In the genomic region with DNA sequence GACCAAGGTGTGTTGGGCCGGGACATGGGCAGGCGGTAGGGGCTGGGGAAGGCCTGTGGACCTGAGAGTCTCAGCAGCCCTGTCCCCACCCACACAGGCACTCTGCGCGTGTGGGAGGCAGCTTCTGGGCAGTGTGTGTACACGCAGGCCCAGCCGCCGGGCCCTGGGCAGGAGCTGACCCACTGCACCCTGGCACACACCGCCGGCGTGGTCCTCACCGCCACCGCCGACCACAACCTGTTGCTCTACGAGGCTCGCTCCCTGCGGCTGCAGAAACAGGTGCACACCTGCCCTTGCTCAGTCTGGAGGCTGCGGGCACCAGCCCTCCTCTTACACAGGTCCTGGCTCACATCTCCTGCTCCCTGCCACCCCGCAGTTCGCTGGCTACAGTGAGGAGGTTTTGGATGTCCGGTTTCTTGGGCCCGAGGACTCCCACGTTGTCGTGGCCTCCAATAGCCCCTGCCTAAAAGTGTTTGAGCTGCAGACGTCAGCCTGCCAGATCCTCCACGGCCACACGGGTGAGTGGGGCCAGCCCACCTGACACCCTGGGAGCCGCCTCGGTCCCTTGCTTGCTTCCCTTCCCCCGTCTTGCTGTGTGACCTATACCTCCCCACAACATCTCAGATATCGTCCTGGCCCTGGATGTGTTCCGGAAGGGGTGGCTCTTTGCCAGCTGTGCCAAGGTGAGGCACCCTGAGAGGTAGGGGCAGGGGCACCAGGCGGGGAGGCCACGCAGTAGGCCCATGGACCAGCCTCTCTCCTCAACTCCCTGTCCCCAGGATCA, we compare ENCODE assay signal across 30 cellular contexts. TPM values are rescaled to one million over a fixed set of nuclear protein-coding genes. Genes with fewer than 3 reads are reported as not detected.
A peak's percentile ranks its signal among the peaks of the same experiment; 100 is the strongest.
DNase-seq lines count a peak whose midpoint lies in the region; ATAC-seq and TF ChIP-seq lines count a peak whose summit lies in the region.
"Had no signal": no experiment of that assay in that cellular context is flagged by ENCODE, and none has a peak within 500 bp of the region (broad histone marks: within the 10 kb centered on the region; RNA-seq: fewer than 3 reads in every experiment).

No MANE protein-coding gene starts in this region.

- no peak for TF ChIP-seq CTCF in HEK293 (tag by site-specific recombination; IDR thresholded peaks at IDR 0.05)
- no peak for TF ChIP-seq CTCF in lower lobe of right lung (IDR thresholded peaks at IDR 0.05)
- TF ChIP-seq CTCF in osteoblast (IDR thresholded peaks at IDR 0.05; ENCODE audit: extremely low read depth, low read depth, low read length) = no peak
- no peak for TF ChIP-seq CTCF in GM23338 (conservative IDR thresholded peaks at IDR 0.05; ENCODE audit: low read depth in 2 of 2)

- H3K36me3 Mint-ChIP-seq in activated T-helper 1 cell treated with anti-CD3 and anti-CD28 coated beads, Interleukin-12 subunit alpha, Interleukin-12 subunit beta, Interleukin-2, Interleukin-4 antibody, amounts not matched to agents 30 ng/mL and 10 ng/mL and 1 ng/mL, durations not matched to agents 14 hours and 24 hours and 36 hours (ENCODE audit: low read depth) = peaks cover 21% of the 10 kb centered on the region
- H3K36me3 Mint-ChIP-seq in activated CD4-positive, alpha-beta T cell treated with anti-CD3 and anti-CD28 coated beads, Interleukin-2, amount 10 ng/mL, durations not matched to agents 24 days and 14 days (ENCODE audit: low read depth) = peaks cover 32% of the 10 kb centered on the region
- H3K36me3 Mint-ChIP-seq in GM23338 (ENCODE audit: low read depth) = peaks cover 16% of the 10 kb centered on the region

- no peak overlapping the region for H3K27ac Mint-ChIP-seq in activated T-helper 1 cell treated with anti-CD3 and anti-CD28 coated beads, Interleukin-12 subunit alpha, Interleukin-12 subunit beta, Interleukin-2, Interleukin-4 antibody, amounts not matched to agents 30 ng/mL and 10 ng/mL and 1 ng/mL, durations not matched to agents 14 hours and 24 hours and 36 hours
- no peak overlapping the region for H3K27ac Mint-ChIP-seq in activated CD4-positive, alpha-beta T cell treated with anti-CD3 and anti-CD28 coated beads, Interleukin-2, amount 10 ng/mL, durations not matched to agents 24 days and 14 days
- no peak overlapping the region for H3K27ac Mint-ChIP-seq in GM23338
- H3K27ac Mint-ChIP-seq: CD8-positive, alpha-beta T cell; H9 had no signal

- H3K36me3 ChIP-seq in HEK293 (ENCODE audit: control insufficient read depth in 2 of 2, insufficient read depth in 1 of 2, low read length in 2 of 2) (peaks cover 0 to 59% of the 10 kb centered on the region in 2 experiments; a peak in 1 of 3 replicates), lower lobe of right lung (peaks cover 45% of the 10 kb centered on the region), osteoblast (ENCODE audit: insufficient read depth, low read length) (peaks cover 26% of the 10 kb centered on the region), GM23338 (ENCODE audit: insufficient read depth) (no peaks in the 10 kb centered on the region)

- H4K20me1 ChIP-seq in osteoblast (ENCODE audit: insufficient read depth, low read length) = peaks cover 15% of the 10 kb centered on the region
- H4K20me1 ChIP-seq in GM23338 (replicated peaks; ENCODE audit: insufficient read depth) = no peaks in the 10 kb centered on the region; the same call in none of the 2 replicates

- H3K27me3 ChIP-seq in lower lobe of right lung (ENCODE audit: low read depth) = peaks cover 22% of the 10 kb centered on the region
- H3K27me3 ChIP-seq in osteoblast (ENCODE audit: insufficient read depth, low read length) = peaks cover 13% of the 10 kb centered on the region
- peaks cover 10% of the 10 kb centered on the region for H3K27me3 ChIP-seq in GM23338 (ENCODE audit: insufficient read depth)

- peaks cover 7% of the 10 kb centered on the region for H3K27me3 Mint-ChIP-seq in activated T-helper 1 cell treated with anti-CD3 and anti-CD28 coated beads, Interleukin-12 subunit alpha, Interleukin-12 subunit beta, Interleukin-2, Interleukin-4 antibody, amounts not matched to agents 30 ng/mL and 10 ng/mL and 1 ng/mL, durations not matched to agents 14 hours and 24 hours and 36 hours (ENCODE audit: insufficient read depth)
- peaks cover 2% of the 10 kb centered on the region for H3K27me3 Mint-ChIP-seq in activated CD4-positive, alpha-beta T cell treated with anti-CD3 and anti-CD28 coated beads, Interleukin-2, amount 10 ng/mL, durations not matched to agents 24 days and 14 days
- H3K27me3 Mint-ChIP-seq in GM23338 (ENCODE audit: insufficient read depth, low read depth, poor library complexity) = peaks cover 26% of the 10 kb centered on the region

- H3K9me3 ChIP-seq in HEK293 (ENCODE audit: control insufficient read depth, insufficient read depth, low read depth, low read length) (no peaks in the 10 kb centered on the region), lower lobe of right lung (no peaks in the 10 kb centered on the region), osteoblast (ENCODE audit: low read depth, low read length) (no peaks in the 10 kb centered on the region)
- H3K9me3 ChIP-seq: A549; BLaER1 treated with 17β-estradiol and CSF1 and Interleukin-3, amounts not matched to agents 10 nM and 100 nM; Caco-2; SJSA1 had no signal

- H3K4me3 ChIP-seq in HEK293 (ENCODE audit: low read depth, low read length) (no peak overlapping the region), lower lobe of right lung (no peak overlapping the region), osteoblast (ENCODE audit: insufficient read depth, low read length) (no peak overlapping the region), GM23338 (no peak overlapping the region)
- H3K4me3 ChIP-seq: A549; BLaER1 treated with 17β-estradiol and CSF1 and Interleukin-3, amounts not matched to agents 10 nM and 100 nM; GM23248; SJSA1 had no signal

- H3F3A ChIP-seq in GM23338 (replicated peaks; ENCODE audit: low read depth) = peaks cover 13% of the 10 kb centered on the region; the same call in 1 of the 2 replicates

- no peak for DNase-seq in activated T-helper 1 cell treated with anti-CD3 and anti-CD28 coated beads, Interleukin-12 subunit alpha, Interleukin-12 subunit beta, Interleukin-2, Interleukin-4 antibody, amounts not matched to agents 30 ng/mL and 10 ng/mL and 1 ng/mL, durations not matched to agents 14 hours and 24 hours and 36 hours (ENCODE audit: low spot score)
- peak; percentile 46 for DNase-seq in lower lobe of right lung
- peak; percentile 55 for DNase-seq in osteoblast (ENCODE audit: insufficient read length, low spot score, missing footprints)
- no peak for DNase-seq in activated CD4-positive, alpha-beta T cell treated with anti-CD3 and anti-CD28 coated beads, Interleukin-2, amount 10 ng/mL, durations not matched to agents 24 days and 14 days
- no peak for DNase-seq in GM23338 (ENCODE audit: low spot score)
- DNase-seq: AML-193; Caco-2; DMS 273 treated with DMSO at 0.1 percent for 48 hours; DMS79; EL; GDM1; GM23248; H9; Karpas-422; NCI-H1092 treated with DMSO at 0.1 percent for 48 hours; NCI-H1436 treated with DMSO at 0.1 percent for 48 hours; NCI-H1930; NCI-H2107; NCI-H446; NCI-H526; NCI-H82; NK-92 treated with Interleukin-12 subunit alpha and Interleukin-12 subunit beta, amount 100 ng/mL, for 24 hours; PC-3 had no signal

- H3K9me3 Mint-ChIP-seq in activated T-helper 1 cell treated with anti-CD3 and anti-CD28 coated beads, Interleukin-12 subunit alpha, Interleukin-12 subunit beta, Interleukin-2, Interleukin-4 antibody, amounts not matched to agents 30 ng/mL and 10 ng/mL and 1 ng/mL, durations not matched to agents 14 hours and 24 hours and 36 hours = no peaks in the 10 kb centered on the region
- H3K9me3 Mint-ChIP-seq in activated CD4-positive, alpha-beta T cell treated with anti-CD3 and anti-CD28 coated beads, Interleukin-2, amount 10 ng/mL, durations not matched to agents 24 days and 14 days = no peaks in the 10 kb centered on the region
- H3K9me3 Mint-ChIP-seq in GM23338 = peaks cover 3% of the 10 kb centered on the region; the same call in 1 of the 3 replicates
- H3K9me3 Mint-ChIP-seq: CD8-positive, alpha-beta T cell; H9 had no signal

- peak overlapping the region; percentile 9 for H3K4me3 Mint-ChIP-seq in activated T-helper 1 cell treated with anti-CD3 and anti-CD28 coated beads, Interleukin-12 subunit alpha, Interleukin-12 subunit beta, Interleukin-2, Interleukin-4 antibody, amounts not matched to agents 30 ng/mL and 10 ng/mL and 1 ng/mL, durations not matched to agents 14 hours and 24 hours and 36 hours
- H3K4me3 Mint-ChIP-seq in activated CD4-positive, alpha-beta T cell treated with anti-CD3 and anti-CD28 coated beads, Interleukin-2, amount 10 ng/mL, durations not matched to agents 24 days and 14 days = no peak overlapping the region
- no peak overlapping the region; the same call in 2 of the 3 replicates for H3K4me3 Mint-ChIP-seq in GM23338
- H3K4me3 Mint-ChIP-seq: CD8-positive, alpha-beta T cell had no signal

- peaks cover 19% of the 10 kb centered on the region for H3K4me1 Mint-ChIP-seq in activated T-helper 1 cell treated with anti-CD3 and anti-CD28 coated beads, Interleukin-12 subunit alpha, Interleukin-12 subunit beta, Interleukin-2, Interleukin-4 antibody, amounts not matched to agents 30 ng/mL and 10 ng/mL and 1 ng/mL, durations not matched to agents 14 hours and 24 hours and 36 hours (ENCODE audit: low read depth)
- H3K4me1 Mint-ChIP-seq in activated CD4-positive, alpha-beta T cell treated with anti-CD3 and anti-CD28 coated beads, Interleukin-2, amount 10 ng/mL, durations not matched to agents 24 days and 14 days = peaks cover 16% of the 10 kb centered on the region
- H3K4me1 Mint-ChIP-seq in GM23338 = peaks cover 15% of the 10 kb centered on the region

- no peak overlapping the region for H2AFZ ChIP-seq in osteoblast (ENCODE audit: low read length)
- H2AFZ ChIP-seq in GM23338 = no peak overlapping the region
- H2AFZ ChIP-seq: GM23248 had no signal

- intact Hi-C loops in activated T-helper 1 cell treated with anti-CD3 and anti-CD28 coated beads, Interleukin-12 subunit alpha, Interleukin-12 subunit beta, Interleukin-2, Interleukin-4 antibody, amounts not matched to agents 30 ng/mL and 10 ng/mL and 1 ng/mL, durations not matched to agents 14 hours and 24 hours and 36 hours (cut with micrococcal nuclease) = no loop called here
- intact Hi-C loops in lower lobe of right lung (cut with DNase I) = no loop called here
- intact Hi-C loops in activated CD4-positive, alpha-beta T cell treated with anti-CD3 and anti-CD28 coated beads, Interleukin-2, amount 10 ng/mL, durations not matched to agents 24 days and 14 days (cut with micrococcal nuclease) = no loop called here

- H3K4me1 ChIP-seq in HEK293 (ENCODE audit: control insufficient read depth, insufficient read depth, low read length) (no peaks in the 10 kb centered on the region), lower lobe of right lung (peaks cover 37% of the 10 kb centered on the region), osteoblast (ENCODE audit: insufficient read depth, low read length) (peaks cover 10% of the 10 kb centered on the region), GM23338 (ENCODE audit: insufficient read depth) (peaks cover 18% of the 10 kb centered on the region)
- H3K4me1 ChIP-seq: Caco-2 had no signal

- H3K27ac ChIP-seq in HEK293 (ENCODE audit: extremely low read depth, low read depth, low read length) = no peak overlapping the region
- no peak overlapping the region for H3K27ac ChIP-seq in lower lobe of right lung
- no peak overlapping the region for H3K27ac ChIP-seq in osteoblast (ENCODE audit: low read depth, low read length)
- H3K27ac ChIP-seq in GM23338 (ENCODE audit: low read depth) = no peak overlapping the region
- H3K27ac ChIP-seq: A549; BLaER1 treated with 17β-estradiol and CSF1 and Interleukin-3, amounts not matched to agents 10 nM and 100 nM; GM23248; SJSA1 had no signal

- H3K4me2 ChIP-seq in osteoblast (ENCODE audit: insufficient read depth, low read length) (no peak overlapping the region), GM23338 (no peak overlapping the region)
- H3K4me2 ChIP-seq: A549; BLaER1 treated with 17β-estradiol and CSF1 and Interleukin-3, amounts not matched to agents 10 nM and 100 nM had no signal

- ATAC-seq in lower lobe of right lung (no peak), GM19455 (IDR thresholded peaks at IDR 0.05; ENCODE audit: unreplicated experiment) (no peak), GM23338 (no peak)
- ATAC-seq: A549; CD8-positive, alpha-beta T cell; PC-3; Right ventricle myocardium inferior had no signal

- H3K79me2 ChIP-seq in osteoblast (ENCODE audit: insufficient read depth, low read length) = peaks cover 26% of the 10 kb centered on the region
- peaks cover 21% of the 10 kb centered on the region for H3K79me2 ChIP-seq in GM23338 (replicated peaks; ENCODE audit: insufficient read depth)

- no peaks in the 10 kb centered on the region for H3K9me2 ChIP-seq in GM23338 (ENCODE audit: insufficient read depth)

- CTCF ChIA-PET in HEK293 (lab: Yijun Ruan, JAX) = interaction anchor here (0.5 kb wide), 1 partner anchor 7 kb away, joined by 4 read pairs; no protein-coding TSS in a partner anchor

- POLR2A ChIA-PET in HEK293 (lab: Yijun Ruan, JAX) = interaction anchor here (1.2 to 10.1 kb wide), 2 partner anchors 10 to 180 kb away, joined by 4 to 76 read pairs; partner anchors contain the start of genes RPS2 and TRAF7

RNA-seq across cellular contexts. Expression of gene TBL3, which starts 3.8 kb away (rescaled TPM):
- 84.9 and 87.3 TPM in 2 replicates for total RNA-seq in activated T-helper 1 cell treated with anti-CD3 and anti-CD28 coated beads, Interleukin-12 subunit alpha, Interleukin-12 subunit beta, Interleukin-2, Interleukin-4 antibody, amounts not matched to agents 30 ng/mL and 10 ng/mL and 1 ng/mL, durations not matched to agents 14 hours and 24 hours and 36 hours
- total RNA-seq in lower lobe of right lung (25.6 TPM), osteoblast (22.4 and 26.1 TPM in 2 replicates)
- 81.4 and 87.5 TPM in 2 replicates for total RNA-seq in activated CD4-positive, alpha-beta T cell treated with anti-CD3 and anti-CD28 coated beads, Interleukin-2, amount 10 ng/mL, durations not matched to agents 24 days and 14 days
- 122 and 157 TPM in 2 replicates for total RNA-seq in GM23338 (2014; rRNA removed; shearing (Covaris generic))
- 67.0 and 68.8 TPM in 2 replicates for polyA plus RNA-seq in GM23338 (2016; fragmentation: Nextera tagmentation; extraction: Ambion mirVana)

RNA-seq across cellular contexts. Expression of gene NOXO1, which starts 5.6 kb away (rescaled TPM):
- 0.24 TPM in 1 of 2 replicates, not detected in the other for total RNA-seq in activated T-helper 1 cell treated with anti-CD3 and anti-CD28 coated beads, Interleukin-12 subunit alpha, Interleukin-12 subunit beta, Interleukin-2, Interleukin-4 antibody, amounts not matched to agents 30 ng/mL and 10 ng/mL and 1 ng/mL, durations not matched to agents 14 hours and 24 hours and 36 hours
- 1.7 TPM for total RNA-seq in lower lobe of right lung
- under 0.01 and 0.29 TPM in 2 replicates for total RNA-seq in osteoblast
- 0.56 TPM in 1 of 2 replicates, not detected in the other for total RNA-seq in activated CD4-positive, alpha-beta T cell treated with anti-CD3 and anti-CD28 coated beads, Interleukin-2, amount 10 ng/mL, durations not matched to agents 24 days and 14 days
- 1.2 and 2.0 TPM in 2 replicates for total RNA-seq in GM23338 (2014; rRNA removed; shearing (Covaris generic))
- polyA plus RNA-seq in GM23338 (2016; fragmentation: Nextera tagmentation; extraction: Ambion mirVana) = 2.0 and 2.6 TPM in 2 replicates
- total RNA-seq: GM23248 had no signal

RNA-seq across cellular contexts. Expression of gene GFER, which starts 8.4 kb away (rescaled TPM):
- 46.2 and 54.0 TPM in 2 replicates for total RNA-seq in activated T-helper 1 cell treated with anti-CD3 and anti-CD28 coated beads, Interleukin-12 subunit alpha, Interleukin-12 subunit beta, Interleukin-2, Interleukin-4 antibody, amounts not matched to agents 30 ng/mL and 10 ng/mL and 1 ng/mL, durations not matched to agents 14 hours and 24 hours and 36 hours
- total RNA-seq in lower lobe of right lung = 24.7 TPM
- total RNA-seq in osteoblast = 8.7 and 12.1 TPM in 2 replicates
- total RNA-seq in activated CD4-positive, alpha-beta T cell treated with anti-CD3 and anti-CD28 coated beads, Interleukin-2, amount 10 ng/mL, durations not matched to agents 24 days and 14 days = 41.6 and 42.8 TPM in 2 replicates
- total RNA-seq in GM23338 (2014; rRNA removed; shearing (Covaris generic)) = 40.1 and 53.2 TPM in 2 replicates
- 64.5 and 68.5 TPM in 2 replicates for polyA plus RNA-seq in GM23338 (2016; fragmentation: Nextera tagmentation; extraction: Ambion mirVana)

RNA-seq across cellular contexts. Expression of gene RNF151, which starts 9.0 kb away (rescaled TPM):
- total RNA-seq in activated T-helper 1 cell treated with anti-CD3 and anti-CD28 coated beads, Interleukin-12 subunit alpha, Interleukin-12 subunit beta, Interleukin-2, Interleukin-4 antibody, amounts not matched to agents 30 ng/mL and 10 ng/mL and 1 ng/mL, durations not matched to agents 14 hours and 24 hours and 36 hours = 0.70 and 0.93 TPM in 2 replicates
- total RNA-seq in lower lobe of right lung = not detected
- 0.36 TPM in 1 of 2 replicates, not detected in the other for total RNA-seq in osteoblast
- total RNA-seq in activated CD4-positive, alpha-beta T cell treated with anti-CD3 and anti-CD28 coated beads, Interleukin-2, amount 10 ng/mL, durations not matched to agents 24 days and 14 days = 0.57 TPM in 1 of 2 replicates, not detected in the other
- not detected in 2 replicates for total RNA-seq in GM23338 (2014; rRNA removed; shearing (Covaris generic))
- polyA plus RNA-seq in GM23338 (2016; fragmentation: Nextera tagmentation; extraction: Ambion mirVana) = not detected in 2 replicates
- total RNA-seq: Caco-2; CD8-positive, alpha-beta T cell; GM23248; PC-3; Right ventricle myocardium inferior; SJSA1 had no signal
- polyA plus RNA-seq: A549 had no signal

RNA-seq across cellular contexts. Expression of gene RPS2, which starts 11.0 kb away (rescaled TPM):
- 3,144 and 3,145 TPM in 2 replicates for total RNA-seq in activated T-helper 1 cell treated with anti-CD3 and anti-CD28 coated beads, Interleukin-12 subunit alpha, Interleukin-12 subunit beta, Interleukin-2, Interleukin-4 antibody, amounts not matched to agents 30 ng/mL and 10 ng/mL and 1 ng/mL, durations not matched to agents 14 hours and 24 hours and 36 hours
- total RNA-seq in lower lobe of right lung (1,721 TPM), osteoblast (1,815 and 2,359 TPM in 2 replicates)
- 3,359 and 3,401 TPM in 2 replicates for total RNA-seq in activated CD4-positive, alpha-beta T cell treated with anti-CD3 and anti-CD28 coated beads, Interleukin-2, amount 10 ng/mL, durations not matched to agents 24 days and 14 days
- 3,232 and 3,786 TPM in 2 replicates for total RNA-seq in GM23338 (2014; rRNA removed; shearing (Covaris generic))
- polyA plus RNA-seq in GM23338 (2016; fragmentation: Nextera tagmentation; extraction: Ambion mirVana) = 3,992 and 4,335 TPM in 2 replicates

Comparison
In these comparisons a context has a peak if more than half of its experiments do, and no peak if none do; other contexts are left out.
1. DNase-seq: peak in lower lobe of right lung (single experiment) and osteoblast (single experiment); none in activated T-helper 1 cell treated with anti-CD3 and anti-CD28 coated beads, Interleukin-12 subunit alpha, Interleukin-12 subunit beta, Interleukin-2, Interleukin-4 antibody, amounts not matched to agents 30 ng/mL and 10 ng/mL and 1 ng/mL, durations not matched to agents 14 hours and 24 hours and 36 hours (single experiment), activated CD4-positive, alpha-beta T cell treated with anti-CD3 and anti-CD28 coated beads, Interleukin-2, amount 10 ng/mL, durations not matched to agents 24 days and 14 days (single experiment) and GM23338 (single experiment).